Comparison of ENCODE assay signal across 34 cellular contexts in genomic region chr10:49162761-49163160, GRCh38. TPM values are rescaled to one million over a fixed set of nuclear protein-coding genes. Genes with fewer than 3 reads are reported as not detected.
"Had no signal": no experiment of that assay in that cellular context is flagged by ENCODE, and none has a peak within 500 bp of the region (broad histone marks: within the 10 kb centered on the region; RNA-seq: fewer than 3 reads in every experiment).

No MANE protein-coding gene starts in this region.

- H3K36me3 ChIP-seq: pancreas, prostate gland, thoracic aorta, vagina had no signal

- H3K4me2 ChIP-seq: smooth muscle cell had no signal

- H3K27ac Mint-ChIP-seq: activated naive CD8-positive, alpha-beta T cell treated with anti-CD3 and anti-CD28 coated beads, Interleukin-2, amount 50 U/mL, for 24 hours; activated T-helper 17 cell treated with anti-CD3 and anti-CD28 coated beads, Interleukin-2, amount 50 U/mL, for 72 hours; nephron; type B pancreatic cell had no signal

- DNase-seq: activated CD4-positive, alpha-beta T cell treated with anti-CD3 and anti-CD28 coated beads for 4 hours; activated CD4-positive, alpha-beta T cell treated with anti-CD3 and anti-CD28 coated beads, Interleukin-2, amount 50 U/mL, for 48 hours; activated CD4-positive, CD25-positive, alpha-beta regulatory T cell; activated CD8-positive, alpha-beta memory T cell treated with anti-CD3 and anti-CD28 coated beads, Interleukin-2, amount 50 U/mL, for 48 hours; activated gamma-delta T cell treated with Interleukin-2 at 50 U/mL for 16 hours; activated naive CD4-positive, alpha-beta T cell treated with anti-CD3 and anti-CD28 coated beads, Interleukin-2, amount 50 U/mL, for 16 hours; activated naive CD8-positive, alpha-beta T cell treated with anti-CD3 and anti-CD28 coated beads, Interleukin-2, amount 50 U/mL, for 24 hours; activated T-cell treated with anti-CD3 and anti-CD28 coated beads, Interleukin-2, amount 50 U/mL, for 4 hours; amygdala; foreskin keratinocyte; left ventricle myocardium inferior; mesendoderm; mucosa of descending colon; pancreas; retina; stimulated activated CD4-positive, alpha-beta T cell treated with anti-CD3 and anti-CD28 coated beads, Interleukin-1b, Interleukin-23, amount 100 ng/mL, for 48 hours; stimulated activated CD4-positive, alpha-beta T cell treated with anti-CD3 and anti-CD28 coated beads, Interleukin-4, amount 100 ng/mL, for 4 hours; stimulated activated CD8-positive, alpha-beta memory T cell treated with anti-CD3 and anti-CD28 coated beads, Interleukin-4, amount 100 ng/mL, for 48 hours; stimulated activated naive CD8-positive, alpha-beta T cell treated with anti-CD3 and anti-CD28 coated beads, Interleukin-15, Interleukin-2, amounts not matched to agents 100 U/mL and 50 U/mL, for 24 hours had no signal

- FAIRE-seq: islet of Langerhans, pancreas had no signal

- H3K27ac ChIP-seq: esophagus muscularis mucosa, foreskin keratinocyte, left ventricle myocardium inferior, neutrophil, pancreas, prostate gland, thoracic aorta, vagina had no signal

- H3K4me3 ChIP-seq: esophagus muscularis mucosa, left ventricle myocardium inferior, lung, mucosa of descending colon, pancreas, prostate gland, smooth muscle cell, thoracic aorta, vagina had no signal

- ATAC-seq: activated naive CD8-positive, alpha-beta T cell treated with anti-CD3 and anti-CD28 coated beads, Interleukin-2, amount 50 U/mL, for 24 hours; activated T-cell treated with anti-CD3 and anti-CD28 coated beads, Interleukin-2, amount 50 U/mL, for 4 hours; foreskin keratinocyte; mucosa of descending colon; pancreas; stimulated activated naive CD8-positive, alpha-beta T cell treated with anti-CD3 and anti-CD28 coated beads, Interleukin-15, Interleukin-2, amounts not matched to agents 100 U/mL and 50 U/mL, for 24 hours had no signal

- H3K4me3 Mint-ChIP-seq: activated naive CD8-positive, alpha-beta T cell treated with anti-CD3 and anti-CD28 coated beads, Interleukin-2, amount 50 U/mL, for 24 hours; activated T-cell treated with anti-CD3 and anti-CD28 coated beads, Interleukin-2, amount 50 U/mL, for 4 hours; activated T-helper 17 cell treated with anti-CD3 and anti-CD28 coated beads, Interleukin-2, amount 50 U/mL, for 72 hours; nephron; type B pancreatic cell had no signal

- H3K4me1 ChIP-seq: foreskin keratinocyte, pancreas, prostate gland had no signal

- H3K9me3 ChIP-seq: esophagus muscularis mucosa, left ventricle myocardium inferior, mucosa of descending colon, neutrophil, pancreas, prostate gland, thoracic aorta, vagina had no signal

- H3K27me3 ChIP-seq: esophagus muscularis mucosa, foreskin keratinocyte, neutrophil, pancreas, vagina had no signal

- H3K36me3 Mint-ChIP-seq: type B pancreatic cell had no signal

- H3K9me3 Mint-ChIP-seq: activated naive CD8-positive, alpha-beta T cell treated with anti-CD3 and anti-CD28 coated beads, Interleukin-2, amount 50 U/mL, for 24 hours; activated T-cell treated with anti-CD3 and anti-CD28 coated beads, Interleukin-2, amount 50 U/mL, for 4 hours; nephron; type B pancreatic cell had no signal

RNA-seq across cellular contexts. Expression of gene TMEM273, which starts 25.4 kb away (rescaled TPM):
- total RNA-seq: chondrocyte, foreskin keratinocyte had no signal
- polyA plus RNA-seq: foreskin keratinocyte, smooth muscle cell had no signal

RNA-seq across cellular contexts. Expression of gene FAM170B, which starts 28.9 kb away (rescaled TPM):
- total RNA-seq: activated CD8-positive, alpha-beta memory T cell treated with anti-CD3 and anti-CD28 coated beads for 36 hours; activated T-cell treated with anti-CD3 and anti-CD28 coated beads, Interleukin-2, amount 50 U/mL, for 4 hours; activated T-helper 17 cell treated with anti-CD3 and anti-CD28 coated beads, Interleukin-2, amount 50 U/mL, for 72 hours; chondrocyte; esophagus muscularis mucosa; foreskin keratinocyte; left ventricle myocardium inferior; mucosa of descending colon; myocyte; pancreas; prostate gland; smooth muscle cell; T-helper 1 cell treated with Interleukin-12 subunit alpha and Interleukin-12 subunit beta and Interleukin-4 antibody, amounts not matched to agents 30 ng/mL and 1 ng/mL, for 36 hours; thoracic aorta; vagina had no signal
- polyA plus RNA-seq: foreskin keratinocyte, pancreas, smooth muscle cell had no signal

RNA-seq across cellular contexts. Expression of gene VSTM4, which starts 47.4 kb away (rescaled TPM):
- total RNA-seq: foreskin keratinocyte had no signal
- polyA plus RNA-seq: foreskin keratinocyte had no signal
